In the genomic region with DNA sequence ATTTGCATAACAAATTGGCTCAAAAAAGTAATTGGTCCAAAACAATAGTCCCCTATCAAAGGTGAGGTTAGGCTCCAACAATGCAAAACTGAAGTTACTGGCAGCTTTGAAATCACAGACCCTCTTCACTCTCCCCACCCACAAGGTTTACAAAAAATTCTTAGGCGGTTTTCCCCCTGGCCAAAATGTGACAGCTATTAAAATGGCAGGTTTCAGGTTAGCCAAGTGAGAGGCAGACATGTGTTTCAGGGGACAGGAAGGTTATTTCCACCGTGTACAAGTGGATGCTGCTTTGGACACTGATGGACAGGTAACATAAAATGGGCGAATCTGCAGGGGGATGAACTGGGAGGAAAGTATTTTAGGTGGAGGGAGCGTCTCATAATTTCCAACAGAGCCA, we compare ENCODE assay signal across 36 cellular contexts. TPM values are rescaled to one million over a fixed set of nuclear protein-coding genes. Genes with fewer than 3 reads are reported as not detected.
"Had no signal": no experiment of that assay in that cellular context is flagged by ENCODE, and none has a peak within 500 bp of the region (broad histone marks: within the 10 kb centered on the region; RNA-seq: fewer than 3 reads in every experiment).

No MANE protein-coding gene starts in this region.

- H3K4me1 Mint-ChIP-seq: activated CD4-positive, alpha-beta T cell treated with anti-CD3 and anti-CD28 coated beads for 36 hours; activated CD4-positive, alpha-beta T cell treated with anti-CD3 and anti-CD28 coated beads, Interleukin-2, amount 10 ng/mL, durations not matched to agents 24 days and 14 days; activated naive CD4-positive, alpha-beta T cell treated with anti-CD3 and anti-CD28 coated beads, Interleukin-2, amount 50 U/mL, for 24 hours; activated naive CD8-positive, alpha-beta T cell treated with anti-CD3 and anti-CD28 coated beads, Interleukin-2, amount 10 ng/mL, durations not matched to agents 7 days and 5 days; brain; T-helper 17 cell had no signal

- H3K9me3 Mint-ChIP-seq: activated CD4-positive, alpha-beta memory T cell treated with anti-CD3 and anti-CD28 coated beads for 36 hours; activated CD4-positive, alpha-beta T cell treated with anti-CD3 and anti-CD28 coated beads, Interleukin-2, amount 10 ng/mL, durations not matched to agents 24 days and 14 days; activated naive CD4-positive, alpha-beta T cell treated with anti-CD3 and anti-CD28 coated beads for 36 hours; activated naive CD4-positive, alpha-beta T cell treated with anti-CD3 and anti-CD28 coated beads, Interleukin-2, amount 50 U/mL, for 24 hours; activated naive CD8-positive, alpha-beta T cell treated with anti-CD3 and anti-CD28 coated beads, Interleukin-2, amount 10 ng/mL, durations not matched to agents 7 days and 5 days; activated T-cell treated with anti-CD3 and anti-CD28 coated beads, Interleukin-2, amount 50 U/mL, for 24 hours; activated T-cell treated with anti-CD3 and anti-CD28 coated beads, Interleukin-2, amount 50 U/mL, for 72 hours; brain; T-helper 2 cell treated with Interferon-gamma antibody and Interleukin-4, amounts not matched to agents 5 μg/mL and 100 μg/mL, for 36 hours had no signal

- H3K27me3 Mint-ChIP-seq: activated CD4-positive, alpha-beta memory T cell treated with anti-CD3 and anti-CD28 coated beads for 36 hours; activated CD4-positive, alpha-beta T cell treated with anti-CD3 and anti-CD28 coated beads for 36 hours; activated naive CD4-positive, alpha-beta T cell treated with anti-CD3 and anti-CD28 coated beads, Interleukin-2, amount 50 U/mL, for 24 hours; activated T-cell treated with anti-CD3 and anti-CD28 coated beads, Interleukin-2, amount 50 U/mL, for 24 hours had no signal

- H3K4me3 Mint-ChIP-seq: activated CD4-positive, alpha-beta memory T cell treated with anti-CD3 and anti-CD28 coated beads for 36 hours; activated CD4-positive, alpha-beta T cell treated with anti-CD3 and anti-CD28 coated beads for 36 hours; activated CD4-positive, alpha-beta T cell treated with anti-CD3 and anti-CD28 coated beads, Interleukin-2, amount 10 ng/mL, durations not matched to agents 24 days and 14 days; activated CD8-positive, alpha-beta T cell treated with anti-CD3 and anti-CD28 coated beads, Interleukin-2, amount 10 ng/mL, durations not matched to agents 7 days and 5 days; activated naive CD4-positive, alpha-beta T cell treated with anti-CD3 and anti-CD28 coated beads for 36 hours; activated naive CD4-positive, alpha-beta T cell treated with anti-CD3 and anti-CD28 coated beads, Interleukin-2, amount 50 U/mL, for 24 hours; activated naive CD8-positive, alpha-beta T cell treated with anti-CD3 and anti-CD28 coated beads, Interleukin-2, amount 10 ng/mL, durations not matched to agents 7 days and 5 days; activated T-cell treated with anti-CD3 and anti-CD28 coated beads, Interleukin-2, amount 50 U/mL, for 24 hours; activated T-cell treated with anti-CD3 and anti-CD28 coated beads, Interleukin-2, amount 50 U/mL, for 72 hours; brain; T-helper 17 cell; T-helper 2 cell treated with Interferon-gamma antibody and Interleukin-4, amounts not matched to agents 5 μg/mL and 100 μg/mL, for 36 hours had no signal

- H3K36me3 Mint-ChIP-seq: activated CD4-positive, alpha-beta memory T cell treated with anti-CD3 and anti-CD28 coated beads for 36 hours; activated naive CD4-positive, alpha-beta T cell treated with anti-CD3 and anti-CD28 coated beads, Interleukin-2, amount 50 U/mL, for 24 hours; activated naive CD8-positive, alpha-beta T cell treated with anti-CD3 and anti-CD28 coated beads, Interleukin-2, amount 10 ng/mL, durations not matched to agents 7 days and 5 days; brain had no signal

- H3K4me3 ChIP-seq: ascending aorta, breast epithelium, cardiac muscle cell, colonic mucosa, esophagus squamous epithelium, gastroesophageal sphincter, heart right ventricle, hepatocyte had no signal

- ATAC-seq: activated CD4-positive, alpha-beta T cell treated with anti-CD3 and anti-CD28 coated beads for 36 hours; activated CD8-positive, alpha-beta T cell treated with anti-CD3 and anti-CD28 coated beads, Interleukin-2, amount 10 ng/mL, durations not matched to agents 7 days and 5 days; activated T-cell treated with anti-CD3 and anti-CD28 coated beads, Interleukin-2, amount 50 U/mL, for 72 hours; gastroesophageal sphincter; heart right ventricle; T-helper 17 cell had no signal

- DNase-seq: activated CD4-positive, alpha-beta memory T cell treated with anti-CD3 and anti-CD28 coated beads for 36 hours; activated CD4-positive, alpha-beta T cell treated with anti-CD3 and anti-CD28 coated beads for 36 hours; activated CD4-positive, alpha-beta T cell treated with anti-CD3 and anti-CD28 coated beads, Interleukin-2, amount 10 ng/mL, durations not matched to agents 24 days and 14 days; activated CD4-positive, CD25-positive, alpha-beta regulatory T cell; activated CD4-positive, CD25-positive, alpha-beta regulatory T cell treated with anti-CD3 and anti-CD28 coated beads, Interleukin-2, amount 50 U/mL, for 72 hours; activated CD8-positive, alpha-beta memory T cell treated with anti-CD3 and anti-CD28 coated beads, Interleukin-2, amount 50 U/mL, for 48 hours; activated CD8-positive, alpha-beta T cell treated with anti-CD3 and anti-CD28 coated beads, Interleukin-2, amount 10 ng/mL, durations not matched to agents 7 days and 5 days; activated effector memory CD4-positive, alpha-beta T cell treated with Interleukin-2 at 50 U/mL for 16 hours; activated naive CD4-positive, alpha-beta T cell treated with anti-CD3 and anti-CD28 coated beads for 36 hours; activated naive CD8-positive, alpha-beta T cell treated with anti-CD3 and anti-CD28 coated beads, Interleukin-2, amount 10 ng/mL, durations not matched to agents 7 days and 5 days; activated T-cell treated with anti-CD3 and anti-CD28 coated beads for 4 hours; activated T-cell treated with anti-CD3 and anti-CD28 coated beads, Interleukin-2, amount 50 U/mL, for 24 hours; activated T-cell treated with anti-CD3 and anti-CD28 coated beads, Interleukin-2, amount 50 U/mL, for 72 hours; central memory CD4-positive, alpha-beta T cell; cerebellar nuclear complex; colonic mucosa; effector CD8-positive, alpha-beta T cell; esophagus squamous epithelium; foreskin melanocyte; heart right ventricle; T-helper 17 cell; T1000 had no signal

- H3K27ac Mint-ChIP-seq: activated CD4-positive, alpha-beta memory T cell treated with anti-CD3 and anti-CD28 coated beads for 36 hours; activated CD4-positive, alpha-beta T cell treated with anti-CD3 and anti-CD28 coated beads for 36 hours; activated CD4-positive, alpha-beta T cell treated with anti-CD3 and anti-CD28 coated beads, Interleukin-2, amount 10 ng/mL, durations not matched to agents 24 days and 14 days; activated CD8-positive, alpha-beta T cell treated with anti-CD3 and anti-CD28 coated beads, Interleukin-2, amount 10 ng/mL, durations not matched to agents 7 days and 5 days; activated naive CD4-positive, alpha-beta T cell treated with anti-CD3 and anti-CD28 coated beads for 36 hours; activated naive CD4-positive, alpha-beta T cell treated with anti-CD3 and anti-CD28 coated beads, Interleukin-2, amount 50 U/mL, for 24 hours; activated naive CD8-positive, alpha-beta T cell treated with anti-CD3 and anti-CD28 coated beads, Interleukin-2, amount 10 ng/mL, durations not matched to agents 7 days and 5 days; activated T-cell treated with anti-CD3 and anti-CD28 coated beads, Interleukin-2, amount 50 U/mL, for 24 hours; activated T-cell treated with anti-CD3 and anti-CD28 coated beads, Interleukin-2, amount 50 U/mL, for 72 hours; brain; T-helper 17 cell; T-helper 2 cell treated with Interferon-gamma antibody and Interleukin-4, amounts not matched to agents 5 μg/mL and 100 μg/mL, for 36 hours had no signal

RNA-seq across cellular contexts. Expression of a gene that starts 0.9 kb away (rescaled TPM):
- total RNA-seq: activated CD4-positive, alpha-beta memory T cell treated with anti-CD3 and anti-CD28 coated beads for 36 hours; activated CD4-positive, alpha-beta T cell treated with anti-CD3 and anti-CD28 coated beads for 36 hours; activated CD4-positive, alpha-beta T cell treated with anti-CD3 and anti-CD28 coated beads, Interleukin-2, amount 10 ng/mL, durations not matched to agents 24 days and 14 days; activated CD8-positive, alpha-beta memory T cell treated with anti-CD3 and anti-CD28 coated beads for 36 hours; activated CD8-positive, alpha-beta T cell treated with anti-CD3 and anti-CD28 coated beads, Interleukin-2, amount 10 ng/mL, durations not matched to agents 7 days and 5 days; activated naive CD4-positive, alpha-beta T cell treated with anti-CD3 and anti-CD28 coated beads for 36 hours; activated naive CD8-positive, alpha-beta T cell treated with anti-CD3 and anti-CD28 coated beads, Interleukin-2, amount 10 ng/mL, durations not matched to agents 7 days and 5 days; activated T-cell treated with anti-CD3 and anti-CD28 coated beads, Interleukin-2, amount 50 U/mL, for 72 hours; ascending aorta; breast epithelium; cardiac muscle cell; colonic mucosa; dermis microvascular lymphatic vessel endothelial cell; endothelial cell of umbilical vein; fibroblast of lung; fibroblast of villous mesenchyme; gastroesophageal sphincter; glomerular endothelial cell; hepatocyte; T-helper 17 cell had no signal
